In the genomic region with DNA sequence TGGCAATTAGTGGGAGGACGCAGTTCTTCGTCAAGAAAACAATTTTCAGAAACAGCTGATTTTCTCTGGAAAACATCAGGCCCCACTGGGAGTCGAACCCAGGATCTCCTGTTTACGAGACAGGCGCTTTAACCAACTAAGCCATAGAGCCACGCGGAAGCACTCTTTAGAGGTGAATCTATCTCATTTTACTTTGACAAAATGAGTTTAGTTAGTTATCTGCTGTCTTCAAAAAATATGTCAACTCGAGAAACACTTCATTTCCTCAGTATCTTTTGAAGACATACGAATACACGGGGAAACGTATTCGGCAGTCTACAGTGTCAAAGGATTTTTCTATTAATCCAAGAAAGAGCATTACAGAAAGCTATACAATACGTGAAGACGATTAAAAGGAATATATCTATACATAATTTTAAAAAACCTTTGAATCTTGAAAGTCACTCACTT, we compare ENCODE assay signal across 8 cellular contexts. TPM values are rescaled to one million over a fixed set of nuclear protein-coding genes. Genes with fewer than 3 reads are reported as not detected.
DNase-seq lines count a peak whose midpoint lies in the region; ATAC-seq lines count a peak whose summit lies in the region.

No MANE protein-coding gene starts in this region.

- peak overlapping the region; percentile 76 for H3K9ac ChIP-seq in ES-I3 (ENCODE audit: low read depth, low read length)
- no peak overlapping the region; the same call in 1 of the 2 replicates for H3K9ac ChIP-seq in Karpas-422 (ENCODE audit: low read length)

- H3K27me3 Mint-ChIP-seq in activated T-cell treated with anti-CD3 and anti-CD28 coated beads, Interleukin-2, amount 50 U/mL, for 4 hours (ENCODE audit: low read depth): peaks cover 60% of the 10 kb centered on the region

- peak overlapping the region; percentile 68 for H3K4me3 Mint-ChIP-seq in activated T-cell treated with anti-CD3 and anti-CD28 coated beads, Interleukin-2, amount 50 U/mL, for 4 hours

- DNase-seq in Karpas-422 (no peak), iPS DF 6.9 (ENCODE audit: low read depth, low spot score) (peak; percentile 55)
- no peak for DNase-seq in activated T-cell treated with anti-CD3 and anti-CD28 coated beads, Interleukin-2, amount 50 U/mL, for 4 hours
- DNase-seq in stimulated activated CD8-positive, alpha-beta memory T cell treated with anti-CD3 and anti-CD28 coated beads, Interleukin-4, amount 100 ng/mL, for 48 hours: peak; percentile 74

- H3K36me3 Mint-ChIP-seq in activated T-cell treated with anti-CD3 and anti-CD28 coated beads, Interleukin-2, amount 50 U/mL, for 4 hours (ENCODE audit: insufficient read depth): no peaks in the 10 kb centered on the region

- WGBS in iPS DF 6.9 (ENCODE audit: insufficient coverage, insufficient read length): no CpG with 5 or more reads among the region's 14 CpGs

- no peaks in the 10 kb centered on the region for H3K4me1 ChIP-seq in ES-I3 (ENCODE audit: insufficient read depth, low read length)
- H3K4me1 ChIP-seq in Karpas-422 (ENCODE audit: low read length): peaks cover 11% of the 10 kb centered on the region
- no peaks in the 10 kb centered on the region for H3K4me1 ChIP-seq in iPS DF 6.9 (ENCODE audit: control insufficient read depth, insufficient read depth, low read length)

- H3K4me3 ChIP-seq in Karpas-422 (ENCODE audit: low read length) (no peak overlapping the region), iPS DF 6.9 (ENCODE audit: low read length) (peak overlapping the region; percentile 54; the same call in 1 of the 2 replicates)

- H3K36me3 ChIP-seq in ES-I3 (ENCODE audit: insufficient read depth, low read length) (no peaks in the 10 kb centered on the region), Karpas-422 (ENCODE audit: insufficient read depth, low read length) (no peaks in the 10 kb centered on the region), iPS DF 6.9 (ENCODE audit: control insufficient read depth, insufficient read depth, low read length) (no peaks in the 10 kb centered on the region)

- peak overlapping the region; percentile 53 for H3K4me2 ChIP-seq in Karpas-422 (ENCODE audit: low read depth, low read length, poor library complexity, severe bottlenecking)

- H4K20me1 ChIP-seq in Karpas-422 (ENCODE audit: insufficient read depth, low read depth, low read length): no peaks in the 10 kb centered on the region

- peaks cover 19% of the 10 kb centered on the region for H3K4me1 Mint-ChIP-seq in activated T-cell treated with anti-CD3 and anti-CD28 coated beads, Interleukin-2, amount 50 U/mL, for 4 hours (ENCODE audit: low read depth)

- H2AFZ ChIP-seq in Karpas-422 (ENCODE audit: low read length): peak overlapping the region; percentile 24; the same call in 1 of the 2 replicates

- H3K9me3 ChIP-seq in ES-I3 (ENCODE audit: control insufficient read depth, insufficient read depth, low read length) (no peaks in the 10 kb centered on the region), Karpas-422 (ENCODE audit: low read length) (no peaks in the 10 kb centered on the region), iPS DF 6.9 (ENCODE audit: control insufficient read depth, insufficient read depth, low read length) (no peaks in the 10 kb centered on the region)

- no peaks in the 10 kb centered on the region for H3K9me2 ChIP-seq in Karpas-422 (replicated peaks; ENCODE audit: insufficient read depth, low read length)

- H3K27me3 ChIP-seq in Karpas-422 (ENCODE audit: low read length) (no peaks in the 10 kb centered on the region), iPS DF 6.9 (ENCODE audit: control insufficient read depth, insufficient read depth, low read length) (no peaks in the 10 kb centered on the region)

- H3K9me3 Mint-ChIP-seq in activated T-cell treated with anti-CD3 and anti-CD28 coated beads, Interleukin-2, amount 50 U/mL, for 4 hours: no peaks in the 10 kb centered on the region

- H3K79me2 ChIP-seq in Karpas-422 (ENCODE audit: low read length): no peaks in the 10 kb centered on the region

- H3K27ac ChIP-seq in Karpas-422 (ENCODE audit: low read length) (no peak overlapping the region), iPS DF 6.9 (ENCODE audit: low read length) (no peak overlapping the region)

- ATAC-seq in activated T-cell treated with anti-CD3 and anti-CD28 coated beads, Interleukin-2, amount 50 U/mL, for 4 hours: peak in 1 of 2 donors; percentile 20
- no peak for ATAC-seq in GM21723 (IDR thresholded peaks at IDR 0.05; ENCODE audit: unreplicated experiment)
- ATAC-seq in GM18502 (IDR thresholded peaks at IDR 0.05; ENCODE audit: poor library complexity, unreplicated experiment): no peak
- no peak for ATAC-seq in HG03095 (IDR thresholded peaks at IDR 0.05; ENCODE audit: unreplicated experiment)

RNA-seq across cellular contexts. Expression of gene GPX6, which starts 26.7 kb away (rescaled TPM):
- total RNA-seq in Karpas-422 (2014; rRNA removed; shearing (Covaris generic); ENCODE audit: low replicate concordance): not detected in 2 replicates
- not detected for total RNA-seq in activated T-cell treated with anti-CD3 and anti-CD28 coated beads, Interleukin-2, amount 50 U/mL, for 4 hours

RNA-seq across cellular contexts. Expression of gene GPX5, which starts 36.7 kb away (rescaled TPM):
- not detected in 2 replicates for total RNA-seq in Karpas-422 (2014; rRNA removed; shearing (Covaris generic); ENCODE audit: low replicate concordance)
- total RNA-seq in activated T-cell treated with anti-CD3 and anti-CD28 coated beads, Interleukin-2, amount 50 U/mL, for 4 hours: not detected

RNA-seq across cellular contexts. Expression of gene ZSCAN23, which starts 45.6 kb away (rescaled TPM):
- 3.3 and 4.8 TPM in 2 replicates for total RNA-seq in Karpas-422 (2014; rRNA removed; shearing (Covaris generic); ENCODE audit: low replicate concordance)
- total RNA-seq in activated T-cell treated with anti-CD3 and anti-CD28 coated beads, Interleukin-2, amount 50 U/mL, for 4 hours: under 1 TPM; 0.46 to 0.76 (median 0.69) TPM

Comparison
In these comparisons a context has a peak if more than half of its experiments do, and no peak if none do; other contexts are left out.
1. DNase-seq: peak in iPS DF 6.9 (single experiment) and stimulated activated CD8-positive, alpha-beta memory T cell treated with anti-CD3 and anti-CD28 coated beads, Interleukin-4, amount 100 ng/mL, for 48 hours (single experiment); none in Karpas-422 (single experiment) and activated T-cell treated with anti-CD3 and anti-CD28 coated beads, Interleukin-2, amount 50 U/mL, for 4 hours (single experiment).